1 cellular context compared by ENCODE assay signal in genomic region chr13:25186187-25186586, GRCh38.
TF ChIP-seq lines count a peak whose summit lies in the region.

No MANE protein-coding gene starts in this region.

TF ChIP-seq in GM12878, 131 proteins besides CTCF, POLR2A, EP300 and RAD21 (continued from another document and continues in another):
- TF ChIP-seq E4F1 (IDR thresholded peaks at IDR 0.05; ENCODE audit: borderline replicate concordance, partially characterized antibody) (no peak), YY1 (IDR thresholded peaks at IDR 0.05; ENCODE audit: low read depth, low read length) (no peak), CBX3 (IDR thresholded peaks at IDR 0.05; ENCODE audit: borderline replicate concordance, low read depth) (no peak), BHLHE40 (IDR thresholded peaks at IDR 0.05; ENCODE audit: borderline replicate concordance in 1 of 2, low read depth in 2 of 2, low read length in 1 of 2) (peak in 1 of 2 experiments; percentile 27; a peak in 1 of 4 replicates), MYB (IDR thresholded peaks at IDR 0.05; ENCODE audit: borderline replicate concordance, low read depth, low read length) (no peak), LARP7 (IDR thresholded peaks at IDR 0.05) (no peak), YBX1 (IDR thresholded peaks at IDR 0.05) (no peak), SPI1 (IDR thresholded peaks at IDR 0.05; ENCODE audit: borderline replicate concordance, insufficient read depth, low read depth, low read length) (no peak), ZZZ3 (IDR thresholded peaks at IDR 0.05; ENCODE audit: control insufficient read depth, insufficient read length, low read depth) (no peak), FOXM1 (IDR thresholded peaks at IDR 0.05; ENCODE audit: low read depth, low read length) (no peak), NR2F1 (conservative IDR thresholded peaks at IDR 0.05) (no peak), TBL1XR1 (IDR thresholded peaks at IDR 0.05; ENCODE audit: low read depth, low read length) (no peak), ZBTB11 (CRISPR knock-in tag; IDR thresholded peaks at IDR 0.05) (no peak), SMAD5 (IDR thresholded peaks at IDR 0.05; ENCODE audit: low read depth) (no peak), ZNF384 (IDR thresholded peaks at IDR 0.05; ENCODE audit: borderline replicate concordance, low read depth, low read length) (no peak), RBBP5 (conservative IDR thresholded peaks at IDR 0.05) (no peak), FOS (IDR thresholded peaks at IDR 0.05; ENCODE audit: borderline replicate concordance, extremely low read depth, insufficient read length) (no peak), SREBF1 (IDR thresholded peaks at IDR 0.05; ENCODE audit: low read length) (no peak), ZBED1 (IDR thresholded peaks at IDR 0.05; ENCODE audit: borderline replicate concordance) (0 out of 2 replicates have a peak, but pooled peaks have one; percentile 43), KAT2A (conservative IDR thresholded peaks at IDR 0.05; ENCODE audit: control insufficient read depth, low read depth, low read length) (no peak), MEF2A (IDR thresholded peaks at IDR 0.05; ENCODE audit: insufficient read depth, low read depth, low read length) (peak; percentile 73; the same call in 1 of the 2 replicates), RB1 (IDR thresholded peaks at IDR 0.05; ENCODE audit: borderline replicate concordance) (no peak), CBFB (IDR thresholded peaks at IDR 0.05; ENCODE audit: low read depth) (0 out of 2 replicates have a peak, but pooled peaks have one; percentile 24), NKRF (conservative IDR thresholded peaks at IDR 0.05) (no peak), KDM1A (IDR thresholded peaks at IDR 0.05; ENCODE audit: borderline replicate concordance) (no peak), POLR2AphosphoS2 (IDR thresholded peaks at IDR 0.05; ENCODE audit: low read depth, low read length) (no peak), REST (IDR thresholded peaks at IDR 0.05; ENCODE audit: low read depth, low read length) (no peak), NFIC (IDR thresholded peaks at IDR 0.05; ENCODE audit: low read depth, low read length) (peak; percentile 71; the same call in 1 of the 2 replicates), ATF7 (IDR thresholded peaks at IDR 0.05; ENCODE audit: low read depth) (no peak), EED (IDR thresholded peaks at IDR 0.05; ENCODE audit: low read depth) (peak; percentile 88), TCF12 (IDR thresholded peaks at IDR 0.05; ENCODE audit: low read depth, low read length) (0 out of 2 replicates have a peak, but pooled peaks have one; percentile 18), MTA3 (IDR thresholded peaks at IDR 0.05; ENCODE audit: borderline replicate concordance, low read length) (peak; percentile 73; the same call in 1 of the 2 replicates), SRF (IDR thresholded peaks at IDR 0.05; ENCODE audit: low read depth in 2 of 2, low read length in 2 of 2) (no peak), NFYA (IDR thresholded peaks at IDR 0.05; ENCODE audit: borderline replicate concordance, low read depth, low read length) (no peak), EZH2 (IDR thresholded peaks at IDR 0.05; ENCODE audit: borderline replicate concordance, control insufficient read depth, low read depth, low read length) (no peak), SIN3A (IDR thresholded peaks at IDR 0.05; ENCODE audit: low read depth, low read length) (no peak), PBX3 (IDR thresholded peaks at IDR 0.05; ENCODE audit: insufficient replicate concordance, low read depth, low read length) (no peak), STAT3 (IDR thresholded peaks at IDR 0.05; ENCODE audit: low read depth, low read length) (no peak), CEBPB (IDR thresholded peaks at IDR 0.05; ENCODE audit: borderline replicate concordance in 1 of 2, low read depth in 2 of 2, low read length in 2 of 2) (no peak), SP1 (IDR thresholded peaks at IDR 0.05; ENCODE audit: low read depth, low read length) (no peak), BCL11A (IDR thresholded peaks at IDR 0.05; ENCODE audit: low read depth, low read length) (no peak), IRF5 (IDR thresholded peaks at IDR 0.05; ENCODE audit: borderline replicate concordance) (no peak), TCF3 (IDR thresholded peaks at IDR 0.05; ENCODE audit: borderline replicate concordance, insufficient read depth, low read depth, low read length) (no peak), ZNF274 (IDR thresholded peaks at IDR 0.05; ENCODE audit: insufficient read depth, insufficient read length) (no peak), BRCA1 (IDR thresholded peaks at IDR 0.05; ENCODE audit: low read depth, low read length) (no peak), RAD51 (IDR thresholded peaks at IDR 0.05) (no peak), CHD1 (IDR thresholded peaks at IDR 0.05; ENCODE audit: low read depth, low read length) (no peak), ESRRA (IDR thresholded peaks at IDR 0.05; ENCODE audit: low read length) (no peak), RELB (IDR thresholded peaks at IDR 0.05; ENCODE audit: low read depth) (no peak), MTA2 (IDR thresholded peaks at IDR 0.05; ENCODE audit: low read depth) (0 out of 2 replicates have a peak, but pooled peaks have one; percentile 31), SKIL (IDR thresholded peaks at IDR 0.05; ENCODE audit: low read depth, poor library complexity, severe bottlenecking) (peak; percentile 17)
